In the genomic region with DNA sequence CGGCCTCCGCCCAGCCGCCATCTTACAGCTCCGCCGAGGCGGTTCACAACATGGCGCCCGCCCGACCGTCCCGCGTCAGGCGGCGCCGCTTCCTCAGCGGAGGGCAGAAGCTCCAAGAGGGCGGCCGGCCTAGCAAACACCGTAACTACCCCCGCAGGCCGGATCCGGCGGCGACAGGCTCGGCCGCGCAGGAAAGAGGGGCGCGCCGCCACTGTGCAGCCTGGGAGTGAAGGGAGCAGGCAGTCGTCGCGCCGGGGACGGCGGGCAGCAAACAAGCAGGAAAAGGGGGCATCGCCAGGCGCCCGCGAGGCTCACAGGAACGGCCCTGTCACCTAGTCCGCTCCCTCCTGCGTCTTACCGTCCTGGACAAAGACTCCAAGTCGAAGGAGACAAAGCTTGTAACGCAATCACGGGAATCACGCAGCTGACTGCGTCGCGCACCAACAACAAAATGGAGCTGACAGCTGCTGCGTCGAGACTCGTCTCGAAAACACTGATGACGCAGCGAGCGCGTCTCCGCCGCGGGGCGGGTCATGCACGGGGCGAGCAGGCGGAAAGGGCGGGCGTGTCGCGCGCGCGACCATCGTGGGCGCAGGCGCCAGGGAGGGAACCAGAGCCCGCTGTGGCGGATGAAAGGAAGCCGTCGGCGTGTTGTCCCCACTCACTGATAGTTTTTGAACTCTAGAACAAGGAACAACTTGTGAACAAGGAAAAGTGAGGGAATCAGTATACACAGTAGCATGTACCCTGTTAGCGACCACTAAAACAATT, we compare ENCODE assay signal across 1 cellular context.
A peak's percentile ranks its signal among the peaks of the same experiment; 100 is the strongest.
TF ChIP-seq lines count a peak whose summit lies in the region.

TSS of gene CLK1 (minus strand) at position 453 of the 771 bp plus-strand sequence. CDS start 2,796 bp downstream, outside the sequence.

TF ChIP-seq in HepG2, 621 proteins besides CTCF, POLR2A, EP300 and RAD21 (continued from another document and continues in another):
- TF ChIP-seq, protein P1, sequence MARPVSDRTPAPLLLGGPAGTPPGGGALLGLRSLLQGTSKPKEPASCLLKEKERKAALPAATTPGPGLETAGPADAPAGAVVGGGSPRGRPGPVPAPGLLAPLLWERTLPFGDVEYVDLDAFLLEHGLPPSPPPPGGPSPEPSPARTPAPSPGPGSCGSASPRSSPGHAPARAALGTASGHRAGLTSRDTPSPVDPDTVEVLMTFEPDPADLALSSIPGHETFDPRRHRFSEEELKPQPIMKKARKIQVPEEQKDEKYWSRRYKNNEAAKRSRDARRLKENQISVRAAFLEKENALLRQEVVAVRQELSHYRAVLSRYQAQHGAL (CRISPR knock-in tag; IDR thresholded peaks at IDR 0.05; ENCODE audit: not compliant biosample characterization): peak; percentile 98
- peak; percentile 22 for TF ChIP-seq TBL1XR1 (IDR thresholded peaks at IDR 0.05; ENCODE audit: borderline replicate concordance, low read length, partially characterized antibody)
- TF ChIP-seq, protein P2, sequence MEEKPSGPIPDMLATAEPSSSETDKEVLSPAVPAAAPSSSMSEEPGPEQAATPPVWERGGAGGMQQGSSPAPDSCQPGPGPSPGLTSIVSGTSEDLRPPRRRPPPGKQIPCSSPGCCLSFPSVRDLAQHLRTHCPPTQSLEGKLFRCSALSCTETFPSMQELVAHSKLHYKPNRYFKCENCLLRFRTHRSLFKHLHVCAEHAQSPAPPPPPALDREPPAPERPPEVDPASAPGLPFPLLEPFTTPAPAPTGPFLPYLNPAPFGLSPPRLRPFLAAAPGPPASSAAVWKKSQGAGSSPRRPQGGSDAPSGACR (CRISPR knock-in tag; IDR thresholded peaks at IDR 0.05): peak; percentile 90; the same call in 1 of the 2 replicates
- TF ChIP-seq PRMT3 (CRISPR knock-in tag; IDR thresholded peaks at IDR 0.05; ENCODE audit: borderline replicate concordance, low read depth): peak; percentile 94; the same call in 1 of the 2 replicates
- peak; percentile 82 for TF ChIP-seq ZNF12 (CRISPR knock-in tag; IDR thresholded peaks at IDR 0.05)
- 0 out of 2 replicates have a peak, but pooled peaks have one; percentile 67 for TF ChIP-seq ETS1 (CRISPR knock-in tag; IDR thresholded peaks at IDR 0.05)
- peak; percentile 90; the same call in 1 of the 2 replicates for TF ChIP-seq LBX2 (CRISPR knock-in tag; IDR thresholded peaks at IDR 0.05; ENCODE audit: borderline replicate concordance)
- peak; percentile 97 for TF ChIP-seq RFXAP (CRISPR knock-in tag; IDR thresholded peaks at IDR 0.05; ENCODE audit: borderline replicate concordance)
- TF ChIP-seq MYC (CRISPR knock-in tag; IDR thresholded peaks at IDR 0.05; ENCODE audit: borderline replicate concordance): peak; percentile 93
- no peak; the same call in 1 of the 2 replicates for TF ChIP-seq ZNF850 (CRISPR knock-in tag; conservative IDR thresholded peaks at IDR 0.05)
- TF ChIP-seq LCORL (IDR thresholded peaks at IDR 0.05): no peak
- peak; percentile 81 for TF ChIP-seq LCORL (CRISPR knock-in tag; IDR thresholded peaks at IDR 0.05)
- TF ChIP-seq RBM39 (IDR thresholded peaks at IDR 0.05; ENCODE audit: low read depth, low read length, poor library complexity, severe bottlenecking): peak; percentile 99
- TF ChIP-seq, protein P3, sequence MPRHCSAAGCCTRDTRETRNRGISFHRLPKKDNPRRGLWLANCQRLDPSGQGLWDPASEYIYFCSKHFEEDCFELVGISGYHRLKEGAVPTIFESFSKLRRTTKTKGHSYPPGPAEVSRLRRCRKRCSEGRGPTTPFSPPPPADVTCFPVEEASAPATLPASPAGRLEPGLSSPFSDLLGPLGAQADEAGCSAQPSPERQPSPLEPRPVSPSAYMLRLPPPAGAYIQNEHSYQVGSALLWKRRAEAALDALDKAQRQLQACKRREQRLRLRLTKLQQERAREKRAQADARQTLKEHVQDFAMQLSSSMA (CRISPR knock-in tag; IDR thresholded peaks at IDR 0.05): peak; percentile 91
- no peak for TF ChIP-seq MATR3 (CRISPR knock-in tag; IDR thresholded peaks at IDR 0.05)
- TF ChIP-seq GMEB1 (CRISPR knock-in tag; IDR thresholded peaks at IDR 0.05; ENCODE audit: borderline replicate concordance): peak; percentile 93
- TF ChIP-seq ZXDC (CRISPR knock-in tag; IDR thresholded peaks at IDR 0.05): peak; percentile 96
- TF ChIP-seq NFRKB (IDR thresholded peaks at IDR 0.05): peak; percentile 78
- TF ChIP-seq ZBED4 (CRISPR knock-in tag; IDR thresholded peaks at IDR 0.05; ENCODE audit: borderline replicate concordance): peak; percentile 79; the same call in 1 of the 2 replicates
- peak; percentile 81 for TF ChIP-seq TP53 (CRISPR knock-in tag; conservative IDR thresholded peaks at IDR 0.05)
- peak; percentile 86 for TF ChIP-seq TEAD3 (CRISPR knock-in tag; optimal IDR thresholded peaks at IDR 0.05; ENCODE audit: borderline replicate concordance)
- TF ChIP-seq ZNF709 (CRISPR knock-in tag; IDR thresholded peaks at IDR 0.05): peak; percentile 98
- no peak for TF ChIP-seq FOXP1 (IDR thresholded peaks at IDR 0.05)
- TF ChIP-seq FOXP1 (CRISPR knock-in tag; IDR thresholded peaks at IDR 0.05): peak; percentile 70; the same call in 1 of the 2 replicates
- TF ChIP-seq CBX1 (IDR thresholded peaks at IDR 0.05; ENCODE audit: low read depth): peak; percentile 93
- peak; percentile 71; the same call in 1 of the 2 replicates for TF ChIP-seq E2F5 (CRISPR knock-in tag; conservative IDR thresholded peaks at IDR 0.05)
- TF ChIP-seq, protein P4, sequence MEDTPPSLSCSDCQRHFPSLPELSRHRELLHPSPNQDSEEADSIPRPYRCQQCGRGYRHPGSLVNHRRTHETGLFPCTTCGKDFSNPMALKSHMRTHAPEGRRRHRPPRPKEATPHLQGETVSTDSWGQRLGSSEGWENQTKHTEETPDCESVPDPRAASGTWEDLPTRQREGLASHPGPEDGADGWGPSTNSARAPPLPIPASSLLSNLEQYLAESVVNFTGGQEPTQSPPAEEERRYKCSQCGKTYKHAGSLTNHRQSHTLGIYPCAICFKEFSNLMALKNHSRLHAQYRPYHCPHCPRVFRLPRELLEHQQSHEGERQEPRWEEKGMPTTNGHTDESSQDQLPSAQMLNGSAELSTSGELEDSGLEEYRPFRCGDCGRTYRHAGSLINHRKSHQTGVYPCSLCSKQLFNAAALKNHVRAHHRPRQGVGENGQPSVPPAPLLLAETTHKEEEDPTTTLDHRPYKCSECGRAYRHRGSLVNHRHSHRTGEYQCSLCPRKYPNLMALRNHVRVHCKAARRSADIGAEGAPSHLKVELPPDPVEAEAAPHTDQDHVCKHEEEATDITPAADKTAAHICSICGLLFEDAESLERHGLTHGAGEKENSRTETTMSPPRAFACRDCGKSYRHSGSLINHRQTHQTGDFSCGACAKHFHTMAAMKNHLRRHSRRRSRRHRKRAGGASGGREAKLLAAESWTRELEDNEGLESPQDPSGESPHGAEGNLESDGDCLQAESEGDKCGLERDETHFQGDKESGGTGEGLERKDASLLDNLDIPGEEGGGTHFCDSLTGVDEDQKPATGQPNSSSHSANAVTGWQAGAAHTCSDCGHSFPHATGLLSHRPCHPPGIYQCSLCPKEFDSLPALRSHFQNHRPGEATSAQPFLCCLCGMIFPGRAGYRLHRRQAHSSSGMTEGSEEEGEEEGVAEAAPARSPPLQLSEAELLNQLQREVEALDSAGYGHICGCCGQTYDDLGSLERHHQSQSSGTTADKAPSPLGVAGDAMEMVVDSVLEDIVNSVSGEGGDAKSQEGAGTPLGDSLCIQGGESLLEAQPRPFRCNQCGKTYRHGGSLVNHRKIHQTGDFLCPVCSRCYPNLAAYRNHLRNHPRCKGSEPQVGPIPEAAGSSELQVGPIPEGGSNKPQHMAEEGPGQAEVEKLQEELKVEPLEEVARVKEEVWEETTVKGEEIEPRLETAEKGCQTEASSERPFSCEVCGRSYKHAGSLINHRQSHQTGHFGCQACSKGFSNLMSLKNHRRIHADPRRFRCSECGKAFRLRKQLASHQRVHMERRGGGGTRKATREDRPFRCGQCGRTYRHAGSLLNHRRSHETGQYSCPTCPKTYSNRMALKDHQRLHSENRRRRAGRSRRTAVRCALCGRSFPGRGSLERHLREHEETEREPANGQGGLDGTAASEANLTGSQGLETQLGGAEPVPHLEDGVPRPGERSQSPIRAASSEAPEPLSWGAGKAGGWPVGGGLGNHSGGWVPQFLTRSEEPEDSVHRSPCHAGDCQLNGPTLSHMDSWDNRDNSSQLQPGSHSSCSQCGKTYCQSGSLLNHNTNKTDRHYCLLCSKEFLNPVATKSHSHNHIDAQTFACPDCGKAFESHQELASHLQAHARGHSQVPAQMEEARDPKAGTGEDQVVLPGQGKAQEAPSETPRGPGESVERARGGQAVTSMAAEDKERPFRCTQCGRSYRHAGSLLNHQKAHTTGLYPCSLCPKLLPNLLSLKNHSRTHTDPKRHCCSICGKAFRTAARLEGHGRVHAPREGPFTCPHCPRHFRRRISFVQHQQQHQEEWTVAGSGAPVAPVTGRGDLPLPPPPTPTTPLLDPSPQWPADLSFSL (CRISPR knock-in tag; IDR thresholded peaks at IDR 0.05): peak; percentile 69; the same call in 1 of the 2 replicates
